ENCODE assay signal across 9 cellular contexts in genomic region chr6:29395331-29395730, GRCh38. TPM values are rescaled to one million over a fixed set of nuclear protein-coding genes. Genes with fewer than 3 reads are reported as not detected.
"Had no signal": no experiment of that assay in that cellular context is flagged by ENCODE, and none has a peak within 500 bp of the region (broad histone marks: within the 10 kb centered on the region; RNA-seq: fewer than 3 reads in every experiment).

Gene OR12D2, plus strand, starts transcription at chr6:29395631. Its CDS starts 1,069 bp downstream, at chr6:29396700.

- H3K9me3 Mint-ChIP-seq: IgD-negative memory B cell had no signal

- H3K36me3 Mint-ChIP-seq: IgD-negative memory B cell had no signal

- H3K4me3 ChIP-seq: K562 had no signal

- ATAC-seq: HepG2, K562 had no signal

- H3K4me1 Mint-ChIP-seq: IgD-negative memory B cell had no signal

- DNase-seq: IMR-90, KBM-7, KG1 had no signal

- H3K27ac ChIP-seq: HL-60 had no signal

- H3K4me3 Mint-ChIP-seq: IgD-negative memory B cell had no signal

RNA-seq across cellular contexts. Expression of gene OR12D2, which starts in this region (rescaled TPM):
- total RNA-seq: HepG2, HT-29, HT1080, IMR-90, K562 had no signal
- polyA plus RNA-seq: IgD-negative memory B cell, IMR-90, K562 had no signal
